Comparison of ENCODE assay signal across 25 cellular contexts in the genomic region with DNA sequence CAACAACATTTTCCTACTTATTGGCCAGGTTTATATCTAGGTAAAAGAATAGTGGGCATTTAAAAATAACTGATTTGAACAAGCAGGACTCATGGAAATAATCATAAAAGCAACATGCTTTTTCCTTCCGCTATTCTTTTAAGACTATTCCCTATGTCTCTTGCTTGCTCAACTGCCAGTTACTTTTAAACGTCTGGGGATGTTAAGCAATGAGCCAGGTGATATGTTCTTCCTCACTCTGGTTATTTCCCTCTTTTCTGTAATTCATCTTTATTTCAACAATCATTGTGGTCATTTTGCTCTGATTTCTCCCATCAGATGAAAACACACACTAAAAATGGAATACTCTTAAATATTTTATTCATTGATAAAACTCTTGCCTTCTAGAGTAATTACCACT.
"Had no signal": no experiment of that assay in that cellular context is flagged by ENCODE, and none has a peak within 500 bp of the region (broad histone marks: within the 10 kb centered on the region; RNA-seq: fewer than 3 reads in every experiment).

No MANE protein-coding gene starts in this region.

- ATAC-seq: activated T-helper 17 cell treated with anti-CD3 and anti-CD28 coated beads, Interleukin-2, amount 50 U/mL, for 72 hours; K562; Panc1; Right ventricle myocardium inferior; SK-N-SH treated with all-trans-retinoic acid at 6 μM for 48 hours; T-helper 17 cell had no signal

- DNase-seq: activated CD4-positive, alpha-beta memory T cell treated with anti-CD3 and anti-CD28 coated beads for 36 hours; activated CD4-positive, alpha-beta T cell treated with anti-CD3 and anti-CD28 coated beads, Interleukin-2, amount 10 ng/mL, durations not matched to agents 7 days and 5 days; activated CD4-positive, CD25-positive, alpha-beta regulatory T cell; activated CD8-positive, alpha-beta memory T cell treated with anti-CD3 and anti-CD28 coated beads for 24 hours; activated gamma-delta T cell; activated naive CD4-positive, alpha-beta T cell treated with anti-CD3 and anti-CD28 coated beads for 36 hours; activated naive CD8-positive, alpha-beta T cell treated with anti-CD3 and anti-CD28 coated beads for 36 hours; activated T-cell treated with anti-CD3 and anti-CD28 coated beads, Interleukin-2, amount 50 U/mL, for 48 hours; brain microvascular endothelial cell; cerebellar nuclear complex; Kasumi-1; NCI-H1105 treated with DMSO at 0.1 percent for 48 hours; NCI-H1436 treated with DMSO at 0.1 percent for 48 hours; NCI-H187; NCI-H2081; NCI-H446; NCI-H524; RPMI8226; T-helper 17 cell; T-helper 9 cell had no signal
